ENCODE assay signal across 2 cellular contexts in genomic region chr5:148915224-148915803, GRCh38.
TF ChIP-seq lines count a peak whose summit lies in the region.

No MANE protein-coding gene starts in this region.

TF ChIP-seq in K562, 482 proteins besides CTCF, POLR2A, EP300 and RAD21 (continued from another document):
- no peak for TF ChIP-seq SMAD3 (CRISPR knock-in tag; conservative IDR thresholded peaks at IDR 0.05)
- TF ChIP-seq FOSL1 (tag; conservative IDR thresholded peaks at IDR 0.05): peak; percentile 11; the same call in 1 of the 2 replicates
- TF ChIP-seq SAFB (IDR thresholded peaks at IDR 0.05; ENCODE audit: borderline replicate concordance, low read depth, low read length): no peak
- peak; percentile 35; the same call in 1 of the 2 replicates for TF ChIP-seq ARID1B (IDR thresholded peaks at IDR 0.05)
- TF ChIP-seq CHD1 (IDR thresholded peaks at IDR 0.05; ENCODE audit: low read length): no peak
- 0 out of 2 replicates have a peak, but pooled peaks have one; percentile 14 for TF ChIP-seq GABPA (tag; conservative IDR thresholded peaks at IDR 0.05; ENCODE audit: low read depth)

TF ChIP-seq in HepG2, 621 proteins besides CTCF, POLR2A, EP300 and RAD21 (continued from another document):
- TF ChIP-seq ZBTB3 (CRISPR knock-in tag; IDR thresholded peaks at IDR 0.05; ENCODE audit: borderline replicate concordance, low read depth) (no peak), RXRB (CRISPR knock-in tag; IDR thresholded peaks at IDR 0.05; ENCODE audit: borderline replicate concordance) (no peak), ZNF546 (CRISPR knock-in tag; conservative IDR thresholded peaks at IDR 0.05) (no peak), FLYWCH1 (CRISPR knock-in tag; IDR thresholded peaks at IDR 0.05) (no peak), NAIF1 (CRISPR knock-in tag; IDR thresholded peaks at IDR 0.05; ENCODE audit: borderline replicate concordance) (no peak), IRF1 (CRISPR knock-in tag; IDR thresholded peaks at IDR 0.05; ENCODE audit: low read depth) (no peak), TFDP2 (CRISPR knock-in tag; IDR thresholded peaks at IDR 0.05) (no peak), ZNF607 (CRISPR knock-in tag; IDR thresholded peaks at IDR 0.05; ENCODE audit: borderline replicate concordance) (no peak), REL (CRISPR knock-in tag; conservative IDR thresholded peaks at IDR 0.05) (no peak)
- TF ChIP-seq, protein P1, sequence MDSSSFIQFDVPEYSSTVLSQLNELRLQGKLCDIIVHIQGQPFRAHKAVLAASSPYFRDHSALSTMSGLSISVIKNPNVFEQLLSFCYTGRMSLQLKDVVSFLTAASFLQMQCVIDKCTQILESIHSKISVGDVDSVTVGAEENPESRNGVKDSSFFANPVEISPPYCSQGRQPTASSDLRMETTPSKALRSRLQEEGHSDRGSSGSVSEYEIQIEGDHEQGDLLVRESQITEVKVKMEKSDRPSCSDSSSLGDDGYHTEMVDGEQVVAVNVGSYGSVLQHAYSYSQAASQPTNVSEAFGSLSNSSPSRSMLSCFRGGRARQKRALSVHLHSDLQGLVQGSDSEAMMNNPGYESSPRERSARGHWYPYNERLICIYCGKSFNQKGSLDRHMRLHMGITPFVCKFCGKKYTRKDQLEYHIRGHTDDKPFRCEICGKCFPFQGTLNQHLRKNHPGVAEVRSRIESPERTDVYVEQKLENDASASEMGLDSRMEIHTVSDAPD (CRISPR knock-in tag; IDR thresholded peaks at IDR 0.05): no peak
